ENCODE assay signal across 22 cellular contexts in the genomic region with DNA sequence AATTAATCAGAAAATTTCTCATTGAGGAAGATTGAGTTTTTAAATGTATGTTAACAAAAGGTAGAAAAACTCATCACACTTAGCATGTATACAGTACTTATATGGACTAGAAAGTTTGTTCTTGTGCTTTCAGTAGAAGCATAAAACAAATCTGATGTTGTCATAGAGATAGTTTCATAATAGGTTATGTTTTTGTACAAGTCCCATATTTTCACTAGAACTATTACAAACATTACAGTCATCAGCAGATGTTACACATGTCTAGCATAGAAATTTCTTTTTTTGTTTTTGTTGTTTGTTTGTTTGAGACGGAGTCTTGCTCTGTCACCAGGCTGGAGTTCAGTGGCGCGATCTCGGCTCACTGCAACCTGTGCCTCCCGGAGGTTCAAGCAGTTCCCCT.
"Had no signal": no experiment of that assay in that cellular context is flagged by ENCODE, and none has a peak within 500 bp of the region (broad histone marks: within the 10 kb centered on the region; RNA-seq: fewer than 3 reads in every experiment).

No MANE protein-coding gene starts in this region.

- H3K9me3 Mint-ChIP-seq: memory B cell; mesothelial cell of epicardium; natural killer cell treated with Interleukin-12 subunit alpha and Interleukin-12 subunit beta and Interleukin-15 and Interleukin-18, amount 100 ng/mL, for 72 hours had no signal

- H3K27me3 Mint-ChIP-seq: memory B cell; natural killer cell treated with Interleukin-12 subunit alpha and Interleukin-12 subunit beta and Interleukin-15 and Interleukin-18, amount 100 ng/mL, for 72 hours; progenitor cell of endocrine pancreas had no signal

- H3K9me3 ChIP-seq: esophagus muscularis mucosa, gastrocnemius medialis, left ventricle myocardium inferior, lower lobe of right lung, pancreas, stomach, thoracic aorta, upper lobe of right lung, vagina had no signal

- H3K36me3 ChIP-seq: esophagus muscularis mucosa, gastrocnemius medialis, left ventricle myocardium inferior, lower lobe of right lung, pancreas, stomach, thoracic aorta, upper lobe of right lung, vagina had no signal

- ATAC-seq: gastrocnemius medialis; left cardiac atrium; lower lobe of right lung; natural killer cell treated with Interleukin-12 subunit alpha and Interleukin-12 subunit beta and Interleukin-15 and Interleukin-18, amount 100 ng/mL, for 72 hours; pancreas; right cardiac atrium; upper lobe of right lung had no signal

- H3K4me1 ChIP-seq: esophagus muscularis mucosa, gastrocnemius medialis, left ventricle myocardium inferior, lower lobe of right lung, pancreas, stomach, upper lobe of right lung, vagina had no signal

- H3K4me3 ChIP-seq: esophagus muscularis mucosa, gastrocnemius medialis, left ventricle myocardium inferior, lower lobe of right lung, pancreas, stomach, thoracic aorta, upper lobe of right lung, vagina had no signal

- H3K27me3 ChIP-seq: esophagus muscularis mucosa, gastrocnemius medialis, pancreas, stomach, upper lobe of right lung, vagina had no signal

- H3K27ac ChIP-seq: epithelial cell of prostate, esophagus muscularis mucosa, gastrocnemius medialis, left ventricle myocardium inferior, lower lobe of right lung, pancreas, stomach, thoracic aorta, upper lobe of right lung, vagina had no signal

- FAIRE-seq: pancreas, small intestine had no signal

- H3K4me3 Mint-ChIP-seq: memory B cell; mesothelial cell of epicardium; natural killer cell treated with Interleukin-12 subunit alpha and Interleukin-12 subunit beta and Interleukin-15 and Interleukin-18, amount 100 ng/mL, for 72 hours had no signal

- H3K36me3 Mint-ChIP-seq: mesothelial cell of epicardium; natural killer cell treated with Interleukin-12 subunit alpha and Interleukin-12 subunit beta and Interleukin-15 and Interleukin-18, amount 100 ng/mL, for 72 hours had no signal

- H3K27ac Mint-ChIP-seq: memory B cell; mesothelial cell of epicardium; natural killer cell treated with Interleukin-12 subunit alpha and Interleukin-12 subunit beta and Interleukin-15 and Interleukin-18, amount 100 ng/mL, for 72 hours; progenitor cell of endocrine pancreas had no signal

- H3K4me1 Mint-ChIP-seq: mesothelial cell of epicardium had no signal

- DNase-seq: effector memory CD4-positive, alpha-beta T cell; gastrocnemius medialis; left cardiac atrium; left ventricle myocardium inferior; occipital lobe; pancreas; small intestine; stimulated activated CD4-positive, alpha-beta T cell treated with anti-CD3 and anti-CD28 coated beads, Interleukin-12 subunit alpha, Interleukin-12 subunit beta, amount 100 ng/mL, for 4 hours; stimulated activated naive CD4-positive, alpha-beta T cell; stomach; substantia nigra; upper lobe of right lung had no signal
